ENCODE assay signal across 1 cellular context in the genomic region with DNA sequence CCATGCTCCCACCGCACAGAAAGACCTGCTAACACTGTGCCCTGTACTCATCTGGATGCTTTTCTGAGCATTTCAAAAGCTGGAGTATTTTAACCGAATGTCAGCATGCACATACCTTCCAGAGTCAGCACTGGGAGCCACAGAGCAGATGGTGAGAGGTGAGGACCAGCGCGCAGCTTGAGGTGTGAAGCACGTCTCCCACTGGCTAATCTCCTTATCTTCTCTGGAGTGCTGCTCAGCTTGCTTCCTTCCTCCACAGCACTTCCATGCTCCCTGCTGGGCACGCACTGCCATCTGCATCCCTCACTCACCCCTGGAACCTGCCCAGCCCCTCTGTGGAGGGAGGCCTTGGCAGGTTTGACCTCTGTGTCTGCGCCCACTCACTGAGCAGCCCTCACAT.
TF ChIP-seq lines count a peak whose summit lies in the region.

TSS of gene GNB5 (minus strand) at position 186 of the 400 bp plus-strand sequence. CDS start 6,716 bp downstream, outside the sequence.

TF ChIP-seq in GM23338, 12 proteins besides CTCF, POLR2A, EP300 and RAD21 (continued from another document):
- TF ChIP-seq, protein P1, sequence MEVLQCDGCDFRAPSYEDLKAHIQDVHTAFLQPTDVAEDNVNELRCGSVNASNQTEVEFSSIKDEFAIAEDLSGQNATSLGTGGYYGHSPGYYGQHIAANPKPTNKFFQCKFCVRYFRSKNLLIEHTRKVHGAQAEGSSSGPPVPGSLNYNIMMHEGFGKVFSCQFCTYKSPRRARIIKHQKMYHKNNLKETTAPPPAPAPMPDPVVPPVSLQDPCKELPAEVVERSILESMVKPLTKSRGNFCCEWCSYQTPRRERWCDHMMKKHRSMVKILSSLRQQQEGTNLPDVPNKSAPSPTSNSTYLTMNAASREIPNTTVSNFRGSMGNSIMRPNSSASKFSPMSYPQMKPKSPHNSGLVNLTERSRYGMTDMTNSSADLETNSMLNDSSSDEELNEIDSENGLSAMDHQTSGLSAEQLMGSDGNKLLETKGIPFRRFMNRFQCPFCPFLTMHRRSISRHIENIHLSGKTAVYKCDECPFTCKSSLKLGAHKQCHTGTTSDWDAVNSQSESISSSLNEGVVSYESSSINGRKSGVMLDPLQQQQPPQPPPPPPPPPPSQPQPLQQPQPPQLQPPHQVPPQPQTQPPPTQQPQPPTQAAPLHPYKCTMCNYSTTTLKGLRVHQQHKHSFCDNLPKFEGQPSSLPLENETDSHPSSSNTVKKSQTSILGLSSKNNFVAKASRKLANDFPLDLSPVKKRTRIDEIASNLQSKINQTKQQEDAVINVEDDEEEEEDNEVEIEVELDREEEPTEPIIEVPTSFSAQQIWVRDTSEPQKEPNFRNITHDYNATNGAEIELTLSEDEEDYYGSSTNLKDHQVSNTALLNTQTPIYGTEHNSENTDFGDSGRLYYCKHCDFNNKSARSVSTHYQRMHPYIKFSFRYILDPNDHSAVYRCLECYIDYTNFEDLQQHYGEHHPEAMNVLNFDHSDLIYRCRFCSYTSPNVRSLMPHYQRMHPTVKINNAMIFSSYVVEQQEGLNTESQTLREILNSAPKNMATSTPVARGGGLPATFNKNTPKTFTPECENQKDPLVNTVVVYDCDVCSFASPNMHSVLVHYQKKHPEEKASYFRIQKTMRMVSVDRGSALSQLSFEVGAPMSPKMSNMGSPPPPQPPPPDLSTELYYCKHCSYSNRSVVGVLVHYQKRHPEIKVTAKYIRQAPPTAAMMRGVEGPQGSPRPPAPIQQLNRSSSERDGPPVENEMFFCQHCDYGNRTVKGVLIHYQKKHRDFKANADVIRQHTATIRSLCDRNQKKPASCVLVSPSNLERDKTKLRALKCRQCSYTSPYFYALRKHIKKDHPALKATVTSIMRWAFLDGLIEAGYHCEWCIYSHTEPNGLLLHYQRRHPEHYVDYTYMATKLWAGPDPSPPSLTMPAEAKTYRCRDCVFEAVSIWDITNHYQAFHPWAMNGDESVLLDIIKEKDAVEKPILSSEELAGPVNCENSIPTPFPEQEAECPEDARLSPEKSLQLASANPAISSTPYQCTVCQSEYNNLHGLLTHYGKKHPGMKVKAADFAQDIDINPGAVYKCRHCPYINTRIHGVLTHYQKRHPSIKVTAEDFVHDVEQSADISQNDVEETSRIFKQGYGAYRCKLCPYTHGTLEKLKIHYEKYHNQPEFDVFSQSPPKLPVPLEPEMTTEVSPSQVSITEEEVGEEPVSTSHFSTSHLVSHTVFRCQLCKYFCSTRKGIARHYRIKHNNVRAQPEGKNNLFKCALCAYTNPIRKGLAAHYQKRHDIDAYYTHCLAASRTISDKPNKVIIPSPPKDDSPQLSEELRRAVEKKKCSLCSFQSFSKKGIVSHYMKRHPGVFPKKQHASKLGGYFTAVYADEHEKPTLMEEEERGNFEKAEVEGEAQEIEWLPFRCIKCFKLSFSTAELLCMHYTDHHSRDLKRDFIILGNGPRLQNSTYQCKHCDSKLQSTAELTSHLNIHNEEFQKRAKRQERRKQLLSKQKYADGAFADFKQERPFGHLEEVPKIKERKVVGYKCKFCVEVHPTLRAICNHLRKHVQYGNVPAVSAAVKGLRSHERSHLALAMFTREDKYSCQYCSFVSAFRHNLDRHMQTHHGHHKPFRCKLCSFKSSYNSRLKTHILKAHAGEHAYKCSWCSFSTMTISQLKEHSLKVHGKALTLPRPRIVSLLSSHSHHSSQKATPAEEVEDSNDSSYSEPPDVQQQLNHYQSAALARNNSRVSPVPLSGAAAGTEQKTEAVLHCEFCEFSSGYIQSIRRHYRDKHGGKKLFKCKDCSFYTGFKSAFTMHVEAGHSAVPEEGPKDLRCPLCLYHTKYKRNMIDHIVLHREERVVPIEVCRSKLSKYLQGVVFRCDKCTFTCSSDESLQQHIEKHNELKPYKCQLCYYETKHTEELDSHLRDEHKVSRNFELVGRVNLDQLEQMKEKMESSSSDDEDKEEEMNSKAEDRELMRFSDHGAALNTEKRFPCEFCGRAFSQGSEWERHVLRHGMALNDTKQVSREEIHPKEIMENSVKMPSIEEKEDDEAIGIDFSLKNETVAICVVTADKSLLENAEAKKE (CRISPR knock-in tag; IDR thresholded peaks at IDR 0.05), result no peak
- TF ChIP-seq NANOG (IDR thresholded peaks at IDR 0.05; ENCODE audit: borderline replicate concordance) (no peak), EZH2phosphoT487 (IDR thresholded peaks at IDR 0.05; ENCODE audit: unreplicated experiment) (no peak)
